In genomic region chr1:206588492-206588891, GRCh38 we compare ENCODE assay signal across 12 cellular contexts. TPM values are rescaled to one million over a fixed set of nuclear protein-coding genes. Genes with fewer than 3 reads are reported as not detected.
DNase-seq lines count a peak whose midpoint lies in the region; ATAC-seq and TF ChIP-seq lines count a peak whose summit lies in the region.
"Had no signal": no experiment of that assay in that cellular context is flagged by ENCODE, and none has a peak within 500 bp of the region (broad histone marks: within the 10 kb centered on the region; RNA-seq: fewer than 3 reads in every experiment).

No MANE protein-coding gene starts in this region.

- peaks cover 59% of the 10 kb centered on the region for H3K36me3 Mint-ChIP-seq in MCF 10A (ENCODE audit: insufficient read depth, unreplicated experiment)
- peaks cover 49% of the 10 kb centered on the region for H3K36me3 Mint-ChIP-seq in nephron (ENCODE audit: low read depth)

- H3K27ac Mint-ChIP-seq in MCF 10A (ENCODE audit: low read depth, unreplicated experiment) (peak overlapping the region; percentile 66), nephron (peak overlapping the region; percentile 84 to 96 (median 89))

- WGBS in mammary epithelial cell (ENCODE audit: low coverage, missing lambda C conversion rate): 100% methylated on average over 6 of the region's 6 CpGs

- BruUV-seq in MCF 10A (replicated peaks; lab: Mats Ljungman, UMichigan) (no TSS peak), mammary epithelial cell (replicated peaks; lab: Mats Ljungman, UMichigan) (no TSS peak)

- DNase-seq in MCF 10A (ENCODE audit: unreplicated experiment): no peak
- no peak for DNase-seq in mammary epithelial cell
- DNase-seq in brain microvascular endothelial cell: peak; percentile 24
- DNase-seq in uterus: no peak
- DNase-seq in NCI-H82 (lab: John Stamatoyannopoulos, UW): no peak
- DNase-seq: activated T-cell treated with anti-CD3 and anti-CD28 coated beads, Interleukin-2, amount 50 U/mL, for 48 hours; NCI-H1048; occipital lobe; stimulated activated CD4-positive, alpha-beta T cell treated with anti-CD3 and anti-CD28 coated beads, Interleukin-4, amount 100 ng/mL, for 24 hours had no signal

- dilution Hi-C loops in mammary epithelial cell (cut with HindIII; ENCODE audit: low sequenced_read_pairs): loop anchor here (5.0 kb wide), 1 partner anchor 96 kb away; no protein-coding TSS in a partner anchor

- no peak for TF ChIP-seq POLR2A in uterus (IDR thresholded peaks at IDR 0.05)

- H3K79me2 ChIP-seq in mammary epithelial cell (ENCODE audit: insufficient read depth, low read length): no peaks in the 10 kb centered on the region

- in situ Hi-C loops in mammary epithelial cell (cut with MboI; ENCODE audit: low sequenced_read_pairs in 2 of 2) (no loop called here), brain microvascular endothelial cell (cut with HindIII; ENCODE audit: low pct_ligation_motif_present, low sequenced_read_pairs) (loop anchor here (25.0 kb wide), 1 partner anchor 101 kb away; no protein-coding TSS in a partner anchor)

- H3K4me1 ChIP-seq in mammary epithelial cell (ENCODE audit: insufficient read depth, low read length) (peaks cover 48% of the 10 kb centered on the region), uterus (no peaks in the 10 kb centered on the region)

- no peaks in the 10 kb centered on the region for H3K27me3 ChIP-seq in mammary epithelial cell (ENCODE audit: insufficient read depth, low read length)
- H3K27me3 ChIP-seq in brain microvascular endothelial cell (replicated peaks): no peaks in the 10 kb centered on the region
- H3K27me3 ChIP-seq in uterus: no peaks in the 10 kb centered on the region

- H3K27me3 Mint-ChIP-seq in MCF 10A (ENCODE audit: insufficient read depth, unreplicated experiment) (no peaks in the 10 kb centered on the region), nephron (ENCODE audit: low read depth) (peaks cover 3% of the 10 kb centered on the region)

- TF ChIP-seq CTCF in MCF 10A (IDR thresholded peaks at IDR 0.05; ENCODE audit: unreplicated experiment) (no peak), mammary epithelial cell (conservative IDR thresholded peaks at IDR 0.05 in 1 of 2, IDR thresholded peaks at IDR 0.05 in 1 of 2; ENCODE audit: extremely low read depth in 1 of 2, insufficient read depth in 1 of 2, low read depth in 1 of 2, low read length in 2 of 2) (no peak), brain microvascular endothelial cell (IDR thresholded peaks at IDR 0.05; ENCODE audit: low read depth, low read length, missing control alignments) (no peak), nephron (IDR thresholded peaks at IDR 0.05; ENCODE audit: unreplicated experiment in 3 of 3) (no peak), uterus (IDR thresholded peaks at IDR 0.05) (no peak)

- no peaks in the 10 kb centered on the region for H4K20me1 ChIP-seq in mammary epithelial cell (ENCODE audit: insufficient read depth, low read length)

- H3K4me3 ChIP-seq in mammary epithelial cell (replicated peaks in 1 of 3; ENCODE audit: insufficient read depth in 1 of 3, low read depth in 2 of 3, low read length in 3 of 3): no peak overlapping the region
- H3K4me3 ChIP-seq in brain microvascular endothelial cell (ENCODE audit: low read depth, low read length): no peak overlapping the region
- no peak overlapping the region for H3K4me3 ChIP-seq in uterus

- CTCF ChIA-PET in MCF 10A (lab: Yijun Ruan, JAX) (interaction anchor here (0.6 to 22.6 kb wide), 17 partner anchors 8 to 393 kb away, joined by 3 to 851 read pairs (median 5); partner anchors contain the start of genes EIF2D and RASSF5), mammary epithelial cell (lab: Charles Lee; ENCODE audit: low non-redundant PET) (no interaction called here)

- H3K36me3 ChIP-seq in mammary epithelial cell (ENCODE audit: insufficient read depth, low read length) (peaks cover 5% of the 10 kb centered on the region), brain microvascular endothelial cell (replicated peaks) (peaks cover 13% of the 10 kb centered on the region), uterus (no peaks in the 10 kb centered on the region)

- H3K4me1 Mint-ChIP-seq in MCF 10A (ENCODE audit: insufficient read depth, unreplicated experiment) (peaks cover 35% of the 10 kb centered on the region), nephron (peaks cover 60% of the 10 kb centered on the region)

- POLR2A ChIA-PET in MCF 10A (lab: Yijun Ruan, JAX): interaction anchor here (0.6 to 1.1 kb wide), 5 partner anchors 11 to 106 kb away, joined by 3 to 5 read pairs (median 3); partner anchors contain the start of gene DYRK3

- no peak overlapping the region for H3K27ac ChIP-seq in mammary epithelial cell (ENCODE audit: insufficient read depth, low read depth, low read length)
- H3K27ac ChIP-seq in brain microvascular endothelial cell: peak overlapping the region; percentile 39
- H3K27ac ChIP-seq in uterus: peak overlapping the region; percentile 75

- H3K9me3 Mint-ChIP-seq in MCF 10A (ENCODE audit: unreplicated experiment) (no peaks in the 10 kb centered on the region), nephron (no peaks in the 10 kb centered on the region)

- no peaks in the 10 kb centered on the region for H3K9me3 ChIP-seq in mammary epithelial cell (replicated peaks; ENCODE audit: insufficient read depth, low read length)
- H3K9me3 ChIP-seq in uterus: no peaks in the 10 kb centered on the region

- no peak overlapping the region for H3K4me3 Mint-ChIP-seq in MCF 10A (ENCODE audit: unreplicated experiment)
- H3K4me3 Mint-ChIP-seq in nephron: peak overlapping the region in 1 of 3 experiments; percentile 6

- no peak overlapping the region for H3K4me2 ChIP-seq in mammary epithelial cell (ENCODE audit: insufficient read depth, low read depth, low read length)

- no peak for ATAC-seq in HG03039 (IDR thresholded peaks at IDR 0.05; ENCODE audit: unreplicated experiment)
- ATAC-seq in HG03108 (IDR thresholded peaks at IDR 0.05; ENCODE audit: unreplicated experiment): no peak

- no peak overlapping the region for H3K9ac ChIP-seq in mammary epithelial cell (ENCODE audit: insufficient read depth, low read length)

- intact Hi-C loops in MCF 10A (cut with micrococcal nuclease): no loop called here
- intact Hi-C loops in mammary epithelial cell (cut with micrococcal nuclease): no loop called here
- intact Hi-C loops in uterus (cut with DNase I; ENCODE audit: low total_unique reads): loop anchor here (10.0 kb wide), 1 partner anchor 94 kb away; no protein-coding TSS in a partner anchor

- H2AFZ ChIP-seq in mammary epithelial cell (ENCODE audit: low read depth, low read length): no peak overlapping the region

RNA-seq across cellular contexts. Expression of gene EIF2D, which starts 23.8 kb away (rescaled TPM):
- total RNA-seq in MCF 10A (2022): 110 and 116 TPM in 2 replicates
- total RNA-seq in mammary epithelial cell: 10 to 100 TPM; 43.0 to 44.0 TPM
- 58.9 TPM for polyA plus RNA-seq in mammary epithelial cell
- 35.4 TPM for polyA minus RNA-seq in mammary epithelial cell
- total RNA-seq in uterus: 100 to 1,000 TPM in 1 of 4 donors, 10 to 100 TPM in 3; 19.1 to 106 (median 54.2) TPM

RNA-seq across cellular contexts. Expression of gene DYRK3, which starts 46.8 kb away (rescaled TPM):
- total RNA-seq in MCF 10A (2022): 45.4 and 58.5 TPM in 2 replicates
- total RNA-seq in mammary epithelial cell: 10 to 100 TPM; 23.2 to 35.3 TPM
- 12.3 TPM for polyA plus RNA-seq in mammary epithelial cell
- 22.6 TPM for polyA minus RNA-seq in mammary epithelial cell
- 10 to 100 TPM; 10.8 to 24.7 (median 14.7) TPM for total RNA-seq in uterus
